In the genomic region with DNA sequence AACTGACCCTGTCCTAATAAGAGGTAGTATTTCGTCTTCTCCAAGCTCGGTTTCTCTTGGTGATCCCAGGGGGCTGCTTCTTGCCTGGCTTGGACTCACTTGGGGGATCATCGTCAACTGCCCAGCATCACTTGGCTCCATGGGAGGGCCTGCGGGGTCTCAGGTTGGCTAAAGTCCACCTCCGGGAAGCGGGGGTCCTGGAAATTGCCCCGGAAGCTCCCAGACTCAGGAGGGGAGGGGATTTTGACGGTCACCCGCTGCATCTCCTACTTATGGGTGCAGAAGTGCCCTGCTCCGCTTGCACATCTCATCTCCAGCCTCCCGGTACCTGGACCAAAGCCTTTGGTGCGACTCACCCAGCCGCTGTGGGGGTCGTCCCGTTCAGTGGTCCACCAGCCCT, we compare ENCODE assay signal across 11 cellular contexts. TPM values are rescaled to one million over a fixed set of nuclear protein-coding genes. Genes with fewer than 3 reads are reported as not detected.
A peak's percentile ranks its signal among the peaks of the same experiment; 100 is the strongest.
DNase-seq lines count a peak whose midpoint lies in the region; ATAC-seq and TF ChIP-seq lines count a peak whose summit lies in the region.
"Had no signal": no experiment of that assay in that cellular context is flagged by ENCODE, and none has a peak within 500 bp of the region (broad histone marks: within the 10 kb centered on the region; RNA-seq: fewer than 3 reads in every experiment).

No MANE protein-coding gene starts in this region.

- peaks cover 1 to 7% of the 10 kb centered on the region in 2 donors for H3K36me3 Mint-ChIP-seq in activated T-cell treated with anti-CD3 and anti-CD28 coated beads, Interleukin-2, amount 50 U/mL, for 72 hours (ENCODE audit: insufficient read depth in 2 of 2)
- no peaks in the 10 kb centered on the region for H3K36me3 Mint-ChIP-seq in stimulated activated effector memory CD8-positive, alpha-beta T cell treated with anti-CD3 and anti-CD28 coated beads, Interleukin-12 subunit alpha, Interleukin-12 subunit beta, amount 100 ng/mL, for 72 hours

- no peak overlapping the region for H3K4me3 ChIP-seq in SU-DHL-6 (ENCODE audit: insufficient read depth, low read length, poor library complexity, severe bottlenecking)
- peak overlapping the region; percentile 65 for H3K4me3 ChIP-seq in iPS-18a (ENCODE audit: low read length)

- H3K9me3 Mint-ChIP-seq in activated T-cell treated with anti-CD3 and anti-CD28 coated beads, Interleukin-2, amount 50 U/mL, for 72 hours: peaks cover 6 to 11% of the 10 kb centered on the region in 2 donors
- peaks cover 13% of the 10 kb centered on the region for H3K9me3 Mint-ChIP-seq in stimulated activated effector memory CD8-positive, alpha-beta T cell treated with anti-CD3 and anti-CD28 coated beads, Interleukin-12 subunit alpha, Interleukin-12 subunit beta, amount 100 ng/mL, for 72 hours

- peak overlapping the region; percentile 74 for H2AFZ ChIP-seq in SU-DHL-6 (ENCODE audit: low read depth, low read length, severe bottlenecking)

- H3K9me2 ChIP-seq in SU-DHL-6 (replicated peaks; ENCODE audit: insufficient read depth, low read length): no peaks in the 10 kb centered on the region

- no peaks in the 10 kb centered on the region for H3K36me3 ChIP-seq in SU-DHL-6 (ENCODE audit: low read length)
- H3K36me3 ChIP-seq in iPS-18a (ENCODE audit: control insufficient read depth, low read depth, low read length): no peaks in the 10 kb centered on the region
- H3K36me3 ChIP-seq: SJCRH30 had no signal

- no peak for DNase-seq in activated T-cell treated with anti-CD3 and anti-CD28 coated beads, Interleukin-2, amount 50 U/mL, for 72 hours
- DNase-seq in activated T-cell treated with anti-CD3 and anti-CD28 coated beads, Interleukin-2, amount 50 U/mL, for 48 hours: no peak
- DNase-seq in stimulated activated effector memory CD8-positive, alpha-beta T cell treated with anti-CD3 and anti-CD28 coated beads, Interleukin-12 subunit alpha, Interleukin-12 subunit beta, amount 100 ng/mL, for 72 hours (ENCODE audit: low spot score in 2 of 2): no peak
- DNase-seq in activated gamma-delta T cell (lab: John Stamatoyannopoulos, UW): no peak

- H3K27me3 ChIP-seq in SU-DHL-6 (ENCODE audit: low read length) (no peaks in the 10 kb centered on the region), iPS-18a (ENCODE audit: control insufficient read depth, insufficient read depth, low read length) (peaks cover 42% of the 10 kb centered on the region)

- H3K4me2 ChIP-seq in SU-DHL-6 (ENCODE audit: low read depth, low read length, poor library complexity, severe bottlenecking): peak overlapping the region; percentile 50

- peaks cover under 1% of the 10 kb centered on the region for H3K4me1 ChIP-seq in iPS-18a (ENCODE audit: control insufficient read depth, low read depth, low read length)
- H3K4me1 ChIP-seq: SJCRH30 had no signal

- no peaks in the 10 kb centered on the region for H3K9me3 ChIP-seq in SU-DHL-6 (ENCODE audit: insufficient read depth, low read length)
- no peaks in the 10 kb centered on the region for H3K9me3 ChIP-seq in iPS-18a (ENCODE audit: control insufficient read depth, low read depth, low read length)
- H3K9me3 ChIP-seq: SJCRH30 had no signal

- H3K9ac ChIP-seq in SU-DHL-6 (ENCODE audit: low read length): no peak overlapping the region
- no peak overlapping the region for H3K9ac ChIP-seq in iPS-18a (ENCODE audit: low read length)

- H3F3A ChIP-seq in SU-DHL-6 (ENCODE audit: insufficient read depth): no peaks in the 10 kb centered on the region

- peaks cover 4% of the 10 kb centered on the region for H3K4me1 Mint-ChIP-seq in activated T-cell treated with anti-CD3 and anti-CD28 coated beads, Interleukin-2, amount 50 U/mL, for 72 hours (ENCODE audit: low read depth)
- peaks cover 9% of the 10 kb centered on the region for H3K4me1 Mint-ChIP-seq in stimulated activated effector memory CD8-positive, alpha-beta T cell treated with anti-CD3 and anti-CD28 coated beads, Interleukin-12 subunit alpha, Interleukin-12 subunit beta, amount 100 ng/mL, for 72 hours

- H3K27ac ChIP-seq in SU-DHL-6 (ENCODE audit: low read depth, low read length) (no peak overlapping the region), iPS-18a (ENCODE audit: low read length) (no peak overlapping the region)
- H3K27ac ChIP-seq: SJCRH30 had no signal

- ATAC-seq in activated T-cell treated with anti-CD3 and anti-CD28 coated beads, Interleukin-2, amount 50 U/mL, for 72 hours (replicated peaks in 1 of 2): no peak
- ATAC-seq in stimulated activated effector memory CD8-positive, alpha-beta T cell treated with anti-CD3 and anti-CD28 coated beads, Interleukin-12 subunit alpha, Interleukin-12 subunit beta, amount 100 ng/mL, for 72 hours: no peak
- ATAC-seq in GM18909 (IDR thresholded peaks at IDR 0.05; ENCODE audit: poor library complexity, unreplicated experiment): no peak
- no peak for ATAC-seq in HG02759 (IDR thresholded peaks at IDR 0.05; ENCODE audit: unreplicated experiment)

- H3K79me2 ChIP-seq in SU-DHL-6 (ENCODE audit: insufficient read depth, low read length): no peaks in the 10 kb centered on the region

- H4K20me1 ChIP-seq in SU-DHL-6 (ENCODE audit: low read depth, low read length): no peaks in the 10 kb centered on the region

- H3K27ac Mint-ChIP-seq in activated T-cell treated with anti-CD3 and anti-CD28 coated beads, Interleukin-2, amount 50 U/mL, for 72 hours: no peak overlapping the region
- H3K27ac Mint-ChIP-seq in stimulated activated effector memory CD8-positive, alpha-beta T cell treated with anti-CD3 and anti-CD28 coated beads, Interleukin-12 subunit alpha, Interleukin-12 subunit beta, amount 100 ng/mL, for 72 hours: no peak overlapping the region
- H3K27ac Mint-ChIP-seq: HFFc6 had no signal

- TF ChIP-seq CTCF in SU-DHL-6 (IDR thresholded peaks at IDR 0.05; ENCODE audit: insufficient read depth, low read length, poor library complexity, severe bottlenecking): no peak

- peaks cover 68% of the 10 kb centered on the region for H3K27me3 Mint-ChIP-seq in activated T-cell treated with anti-CD3 and anti-CD28 coated beads, Interleukin-2, amount 50 U/mL, for 72 hours (ENCODE audit: low read depth)

- peak overlapping the region; percentile 85 to 91 for H3K4me3 Mint-ChIP-seq in activated T-cell treated with anti-CD3 and anti-CD28 coated beads, Interleukin-2, amount 50 U/mL, for 72 hours
- peak overlapping the region; percentile 75 for H3K4me3 Mint-ChIP-seq in stimulated activated effector memory CD8-positive, alpha-beta T cell treated with anti-CD3 and anti-CD28 coated beads, Interleukin-12 subunit alpha, Interleukin-12 subunit beta, amount 100 ng/mL, for 72 hours

RNA-seq across cellular contexts. Expression of a gene that starts 18.7 kb away (rescaled TPM):
- not detected for total RNA-seq in activated T-cell treated with anti-CD3 and anti-CD28 coated beads, Interleukin-2, amount 50 U/mL, for 72 hours
- total RNA-seq: HFFc6, M059J, SJCRH30 had no signal

RNA-seq across cellular contexts. Expression of a gene that starts 24.9 kb away (rescaled TPM):
- total RNA-seq in activated T-cell treated with anti-CD3 and anti-CD28 coated beads, Interleukin-2, amount 50 U/mL, for 72 hours: under 1 TPM in 1 of 2 donors, not detected in 1; 0.12 TPM
- total RNA-seq: HFFc6, M059J had no signal
